19 cellular contexts compared by ENCODE assay signal in genomic region chr1:108729481-108729880, GRCh38. TPM values are rescaled to one million over a fixed set of nuclear protein-coding genes. Genes with fewer than 3 reads are reported as not detected.
A peak's percentile ranks its signal among the peaks of the same experiment; 100 is the strongest.
DNase-seq lines count a peak whose midpoint lies in the region; ATAC-seq and TF ChIP-seq lines count a peak whose summit lies in the region.
"Had no signal": no experiment of that assay in that cellular context is flagged by ENCODE, and none has a peak within 500 bp of the region (broad histone marks: within the 10 kb centered on the region; RNA-seq: fewer than 3 reads in every experiment).

No MANE protein-coding gene starts in this region.

- no TSS peak for BruUV-seq in A673 (replicated peaks; lab: Mats Ljungman, UMichigan)

- no peak overlapping the region for H3K27ac ChIP-seq in A673 (ENCODE audit: low read depth, low read length, poor library complexity, severe bottlenecking)
- H3K27ac ChIP-seq: BLaER1 treated with 17β-estradiol and CSF1 and Interleukin-3, amounts not matched to agents 10 nM and 100 nM; C4-2B had no signal

- CTCF ChIA-PET in A673 (lab: Charles Lee): no interaction called here

- no peak for TF ChIP-seq CTCF in A673 (conservative IDR thresholded peaks at IDR 0.05; ENCODE audit: low read depth, low read length)

- DNase-seq in A673 (ENCODE audit: low spot score) (peak; percentile 51), NCI-H2227 (lab: John Stamatoyannopoulos, UW; ENCODE audit: unreplicated experiment) (peak; percentile 12), NCI-H69 (lab: John Stamatoyannopoulos, UW) (peak; percentile 33), EL (no peak)
- DNase-seq in activated naive CD4-positive, alpha-beta T cell treated with anti-CD3 and anti-CD28 coated beads, Interleukin-2, amount 50 U/mL, for 72 hours (ENCODE audit: low spot score in 2 of 2): no peak
- DNase-seq: 8988T; AML-193; Caco-2; Calu3; CD4-positive, alpha-beta T cell; CD8-positive, alpha-beta T cell; DMS79 treated with DMSO at 0.1 percent for 48 hours; GDM1 had no signal

- ATAC-seq in HG02938 (IDR thresholded peaks at IDR 0.05; ENCODE audit: unreplicated experiment): no peak
- no peak for ATAC-seq in activated naive CD4-positive, alpha-beta T cell treated with anti-CD3 and anti-CD28 coated beads, Interleukin-2, amount 50 U/mL, for 72 hours
- ATAC-seq: CD8-positive, alpha-beta T cell; GM12878 had no signal

- H3K36me3 ChIP-seq in A673 (ENCODE audit: insufficient read depth, low read length, poor library complexity, severe bottlenecking): no peaks in the 10 kb centered on the region
- H3K36me3 ChIP-seq: BLaER1 treated with 17β-estradiol and CSF1 and Interleukin-3, amounts not matched to agents 10 nM and 100 nM had no signal

- no peaks in the 10 kb centered on the region for H3K27me3 ChIP-seq in A673 (replicated peaks; ENCODE audit: insufficient read depth, low read depth, low read length, poor library complexity)
- H3K27me3 ChIP-seq: BLaER1 treated with 17β-estradiol and CSF1 and Interleukin-3, amounts not matched to agents 10 nM and 100 nM had no signal

- intact Hi-C loops in A673 (cut with micrococcal nuclease; ENCODE audit: unreplicated experiment): no loop called here

- H3K27ac Mint-ChIP-seq in activated naive CD4-positive, alpha-beta T cell treated with anti-CD3 and anti-CD28 coated beads, Interleukin-2, amount 50 U/mL, for 72 hours: no peak overlapping the region
- H3K27ac Mint-ChIP-seq: B cell; CD4-positive, alpha-beta T cell; CD8-positive, alpha-beta T cell had no signal

- H3K9me3 ChIP-seq in A673 (ENCODE audit: low read depth, low read length, poor library complexity, severe bottlenecking): no peaks in the 10 kb centered on the region
- H3K9me3 ChIP-seq: BLaER1 treated with 17β-estradiol and CSF1 and Interleukin-3, amounts not matched to agents 10 nM and 100 nM; Caco-2 had no signal

- H3K36me3 Mint-ChIP-seq in activated naive CD4-positive, alpha-beta T cell treated with anti-CD3 and anti-CD28 coated beads, Interleukin-2, amount 50 U/mL, for 72 hours: no peaks in the 10 kb centered on the region
- H3K36me3 Mint-ChIP-seq: CD8-positive, alpha-beta T cell had no signal

- H3K9me3 Mint-ChIP-seq in activated naive CD4-positive, alpha-beta T cell treated with anti-CD3 and anti-CD28 coated beads, Interleukin-2, amount 50 U/mL, for 72 hours: no peaks in the 10 kb centered on the region
- H3K9me3 Mint-ChIP-seq: CD4-positive, alpha-beta T cell; CD8-positive, alpha-beta T cell had no signal

- H3K4me1 ChIP-seq in A673 (ENCODE audit: insufficient read depth, low read length, poor library complexity, severe bottlenecking): peaks cover 4% of the 10 kb centered on the region
- H3K4me1 ChIP-seq: BLaER1 treated with 17β-estradiol and CSF1 and Interleukin-3, amounts not matched to agents 10 nM and 100 nM had no signal

- POLR2A ChIA-PET in A673 (lab: Charles Lee; ENCODE audit: low non-redundant PET): no interaction called here

- H3K4me3 ChIP-seq in A673 (ENCODE audit: low read depth, low read length, poor library complexity, severe bottlenecking): no peak overlapping the region
- H3K4me3 ChIP-seq: BLaER1 treated with 17β-estradiol and CSF1 and Interleukin-3, amounts not matched to agents 10 nM and 100 nM; GM12878 had no signal

RNA-seq across cellular contexts. Expression of gene FNDC7, which starts 16.8 kb away (rescaled TPM):
- 0.13 TPM in 1 of 2 replicates, not detected in the other for total RNA-seq in A673 (2021)
- under 1 TPM; 0.07 to 0.31 TPM for total RNA-seq in activated naive CD4-positive, alpha-beta T cell treated with anti-CD3 and anti-CD28 coated beads, Interleukin-2, amount 50 U/mL, for 72 hours
- total RNA-seq: Caco-2, Calu3, G401, GM12878 had no signal

RNA-seq across cellular contexts. Expression of gene STXBP3, which starts 17.0 kb away (rescaled TPM):
- total RNA-seq in A673 (2021): 23.6 and 24.4 TPM in 2 replicates
- total RNA-seq in activated naive CD4-positive, alpha-beta T cell treated with anti-CD3 and anti-CD28 coated beads, Interleukin-2, amount 50 U/mL, for 72 hours: 10 to 100 TPM; 34.8 to 44.4 TPM

RNA-seq across cellular contexts. Expression of gene PRPF38B, which starts 37.4 kb away (rescaled TPM):
- 49.3 and 59.5 TPM in 2 replicates for total RNA-seq in A673 (2021)
- total RNA-seq in activated naive CD4-positive, alpha-beta T cell treated with anti-CD3 and anti-CD28 coated beads, Interleukin-2, amount 50 U/mL, for 72 hours: 10 to 100 TPM; 64.5 to 69.4 TPM

Comparison
In these comparisons a context has a peak if more than half of its experiments do, and no peak if none do; other contexts are left out.
1. DNase-seq: peak in A673 (single experiment), NCI-H2227 (single experiment) and NCI-H69 (single experiment); none in activated naive CD4-positive, alpha-beta T cell treated with anti-CD3 and anti-CD28 coated beads, Interleukin-2, amount 50 U/mL, for 72 hours (0 of 2) and EL (single experiment).